ENCODE assay signal across 18 cellular contexts in the genomic region with DNA sequence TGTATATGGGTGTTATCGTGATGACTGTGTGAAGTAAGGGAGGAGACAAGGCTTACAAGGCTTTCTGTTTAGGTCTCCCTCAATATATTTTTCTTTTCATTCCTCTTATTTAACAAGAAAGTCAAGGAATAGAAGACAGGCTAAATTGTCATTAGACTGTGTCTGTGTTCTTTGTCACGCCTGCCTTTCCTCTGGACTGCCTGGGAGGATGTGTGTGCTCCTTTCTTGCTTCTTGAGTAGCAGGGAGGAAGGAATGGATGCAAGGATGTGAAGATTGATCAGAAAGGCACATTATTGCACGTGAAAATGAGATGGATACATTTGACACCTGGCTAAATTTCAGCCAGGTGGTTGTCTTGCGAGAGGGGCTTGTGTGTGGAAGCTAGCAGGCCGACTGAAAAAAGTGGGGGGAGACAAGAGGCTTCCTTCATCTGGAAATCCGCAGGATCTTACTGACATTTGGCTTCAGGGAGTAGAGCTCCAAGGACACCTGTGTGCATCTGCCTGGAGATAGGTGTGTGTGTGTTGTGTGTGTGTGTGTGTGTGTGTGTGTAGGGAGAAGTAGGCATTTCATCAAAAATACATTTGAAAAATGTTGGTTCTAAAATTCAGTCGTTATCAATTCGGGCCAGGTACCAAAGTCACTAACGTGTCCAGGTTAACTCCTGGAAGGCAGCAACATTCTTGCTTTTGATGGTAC.
A peak's percentile ranks its signal among the peaks of the same experiment; 100 is the strongest.
DNase-seq lines count a peak whose midpoint lies in the region; ATAC-seq and TF ChIP-seq lines count a peak whose summit lies in the region.
"Had no signal": no experiment of that assay in that cellular context is flagged by ENCODE, and none has a peak within 500 bp of the region (broad histone marks: within the 10 kb centered on the region; RNA-seq: fewer than 3 reads in every experiment).

No MANE protein-coding gene starts in this region.

- H3K79me2 ChIP-seq in SK-N-SH (ENCODE audit: insufficient read depth) (no peaks in the 10 kb centered on the region), PC-3 (ENCODE audit: low read length) (no peaks in the 10 kb centered on the region)

- H3K4me1 ChIP-seq in SK-N-SH (ENCODE audit: control insufficient read depth in 1 of 2, insufficient read depth in 2 of 2, low read depth in 1 of 2, low read length in 1 of 2) (peaks cover 6% of the 10 kb centered on the region in 2 experiments; a peak in 1 of 4 replicates), PC-3 (ENCODE audit: insufficient read depth, low read length) (peaks cover 6% of the 10 kb centered on the region; the same call in 1 of the 2 replicates)
- H3K4me1 ChIP-seq: SJCRH30 had no signal

- H3K27ac ChIP-seq in SK-N-SH (ENCODE audit: low read depth in 2 of 2, low read length in 1 of 2) (no peak overlapping the region), PC-3 (ENCODE audit: low read length) (no peak overlapping the region)
- H3K27ac ChIP-seq: PC-9, SJCRH30, transverse colon had no signal

- TF ChIP-seq CTCF in SK-N-SH (IDR thresholded peaks at IDR 0.05) (no peak), PC-3 (conservative IDR thresholded peaks at IDR 0.05; ENCODE audit: low read depth, low read length) (no peak)

- H3K4me3 ChIP-seq in SK-N-SH (ENCODE audit: low read depth in 2 of 2, low read length in 1 of 2): no peak overlapping the region
- no peak overlapping the region for H3K4me3 ChIP-seq in PC-3 (ENCODE audit: low read length)
- H3K4me3 ChIP-seq: PC-9, SJCRH30, transverse colon had no signal

- H3K9me2 ChIP-seq in SK-N-SH (no peaks in the 10 kb centered on the region), PC-3 (replicated peaks; ENCODE audit: low read length) (no peaks in the 10 kb centered on the region)

- H3K4me2 ChIP-seq in SK-N-SH (no peak overlapping the region), PC-3 (ENCODE audit: low read length) (0 out of 2 replicates have a peak overlapping the region, but pooled peaks have one; percentile 58)
- H3K4me2 ChIP-seq: PC-9 had no signal

- WGBS in SK-N-SH (ENCODE audit: low lambda C conversion rate): 2% methylated on average over 9 of the region's 9 CpGs

- H3K36me3 ChIP-seq in SK-N-SH (replicated peaks in 1 of 2; ENCODE audit: control insufficient read depth in 1 of 2, insufficient read depth in 2 of 2, low read length in 1 of 2) (no peaks in the 10 kb centered on the region), PC-3 (ENCODE audit: low read depth, low read length) (no peaks in the 10 kb centered on the region)
- H3K36me3 ChIP-seq: SJCRH30, transverse colon had no signal

- H3K27me3 ChIP-seq in SK-N-SH (ENCODE audit: insufficient read depth): peaks cover 94% of the 10 kb centered on the region
- H3K27me3 ChIP-seq in PC-3 (ENCODE audit: low read length): peaks cover 20% of the 10 kb centered on the region
- H3K27me3 ChIP-seq: SJCRH30 had no signal

- TF ChIP-seq RAD21 in SK-N-SH (IDR thresholded peaks at IDR 0.05; ENCODE audit: low read length): no peak

- peak overlapping the region; percentile 68 for H3K27ac Mint-ChIP-seq in stimulated activated naive B cell treated with anti-CD40 and anti-IgM and Interleukin-4, amounts not matched to agents 10 μg/mL and 1 μg/mL and 100 μg/mL, for 72 hours
- H3K27ac Mint-ChIP-seq: CD8-positive, alpha-beta T cell; stimulated activated memory B cell treated with anti-CD40 and anti-IgM and Interleukin-4, amounts not matched to agents 10 μg/mL and 1 μg/mL and 100 μg/mL, for 72 hours had no signal

- CTCF ChIA-PET in SK-N-SH (lab: Yijun Ruan, JAX): interaction anchor here (1.0 to 6.5 kb wide), 7 partner anchors 8 to 1716 kb away, joined by 3 to 83 read pairs (median 5); no protein-coding TSS in a partner anchor
- CTCF ChIA-PET in PC-3 (lab: Charles Lee): no interaction called here

- H3K9me3 Mint-ChIP-seq in stimulated activated naive B cell treated with anti-CD40 and anti-IgM and Interleukin-4, amounts not matched to agents 10 μg/mL and 1 μg/mL and 100 μg/mL, for 72 hours: peaks cover 0 to 8% of the 10 kb centered on the region in 2 donors

- no peak overlapping the region for H3K9ac ChIP-seq in SK-N-SH
- H3K9ac ChIP-seq in PC-3 (ENCODE audit: low read length): no peak overlapping the region

- H3K27me3 Mint-ChIP-seq in stimulated activated naive B cell treated with anti-CD40 and anti-IgM and Interleukin-4, amounts not matched to agents 10 μg/mL and 1 μg/mL and 100 μg/mL, for 72 hours: peaks cover 64 to 77% of the 10 kb centered on the region in 2 donors

- H3F3A ChIP-seq in SK-N-SH (replicated peaks; ENCODE audit: insufficient read depth): no peaks in the 10 kb centered on the region
- no peaks in the 10 kb centered on the region for H3F3A ChIP-seq in PC-3 (ENCODE audit: low read length, unreplicated experiment)

- no peaks in the 10 kb centered on the region for H4K20me1 ChIP-seq in SK-N-SH (ENCODE audit: insufficient read depth)
- H4K20me1 ChIP-seq in PC-3 (ENCODE audit: low read length): no peaks in the 10 kb centered on the region

- BruUV-seq in PC-3 (replicated peaks; lab: Mats Ljungman, UMichigan): no TSS peak

- intact Hi-C loops in PC-3 (cut with micrococcal nuclease): no loop called here

- H3K9me3 ChIP-seq in SK-N-SH: no peaks in the 10 kb centered on the region
- H3K9me3 ChIP-seq in PC-3 (ENCODE audit: low read length): no peaks in the 10 kb centered on the region
- H3K9me3 ChIP-seq: SJCRH30, transverse colon had no signal

- no peak overlapping the region for H2AFZ ChIP-seq in SK-N-SH (ENCODE audit: low read depth)
- H2AFZ ChIP-seq in PC-3 (ENCODE audit: low read length): peak overlapping the region; percentile 48; the same call in 1 of the 2 replicates
- H2AFZ ChIP-seq: PC-9 had no signal

- H3K4me3 Mint-ChIP-seq in stimulated activated naive B cell treated with anti-CD40 and anti-IgM and Interleukin-4, amounts not matched to agents 10 μg/mL and 1 μg/mL and 100 μg/mL, for 72 hours: no peak overlapping the region
- H3K4me3 Mint-ChIP-seq: CD8-positive, alpha-beta T cell; stimulated activated memory B cell treated with anti-CD40 and anti-IgM and Interleukin-4, amounts not matched to agents 10 μg/mL and 1 μg/mL and 100 μg/mL, for 72 hours had no signal

- TF ChIP-seq EP300 in SK-N-SH (IDR thresholded peaks at IDR 0.05; ENCODE audit: borderline replicate concordance in 1 of 2, low read depth in 1 of 2, low read length in 1 of 2): no peak

- no peak for ATAC-seq in SK-N-SH treated with all-trans-retinoic acid at 6 μM for 48 hours
- ATAC-seq in PC-3: no peak
- ATAC-seq in stimulated activated naive B cell treated with anti-CD40 and anti-IgM and Interleukin-4, amounts not matched to agents 10 μg/mL and 1 μg/mL and 100 μg/mL, for 72 hours (replicated peaks): no peak
- ATAC-seq in HG03097 (IDR thresholded peaks at IDR 0.05; ENCODE audit: low FRiP score, unreplicated experiment): no peak
- no peak for ATAC-seq in GM19395 (IDR thresholded peaks at IDR 0.05; ENCODE audit: unreplicated experiment)
- ATAC-seq: stimulated activated memory B cell treated with anti-CD40 and anti-IgM and Interleukin-4, amounts not matched to agents 10 μg/mL and 1 μg/mL and 100 μg/mL, for 72 hours had no signal

- peaks cover 14 to 25% of the 10 kb centered on the region in 2 donors for H3K4me1 Mint-ChIP-seq in stimulated activated naive B cell treated with anti-CD40 and anti-IgM and Interleukin-4, amounts not matched to agents 10 μg/mL and 1 μg/mL and 100 μg/mL, for 72 hours

- POLR2A ChIA-PET in SK-N-SH (lab: Yijun Ruan, JAX) (interaction anchor here (0.7 kb wide), 1 partner anchor 416 kb away, joined by 3 read pairs; no protein-coding TSS in a partner anchor), PC-3 (lab: Charles Lee; ENCODE audit: unreplicated experiment) (no interaction called here)

- peaks cover 8 to 18% of the 10 kb centered on the region in 2 donors for H3K36me3 Mint-ChIP-seq in stimulated activated naive B cell treated with anti-CD40 and anti-IgM and Interleukin-4, amounts not matched to agents 10 μg/mL and 1 μg/mL and 100 μg/mL, for 72 hours
- H3K36me3 Mint-ChIP-seq: CD8-positive, alpha-beta T cell had no signal

- DNase-seq in SK-N-SH (no peak), PC-3 (no peak), globus pallidus (ENCODE audit: low spot score) (peak; percentile 40), NCI-H1930 (lab: John Stamatoyannopoulos, UW) (no peak)
- no peak for DNase-seq in stimulated activated naive B cell treated with anti-CD40 and anti-IgM and Interleukin-4, amounts not matched to agents 10 μg/mL and 1 μg/mL and 100 μg/mL, for 72 hours
- DNase-seq: activated effector memory CD4-positive, alpha-beta T cell treated with anti-CD3 and anti-CD28 coated beads, Interleukin-2, amount 50 U/mL, for 16 hours; amniotic stem cell; DND-41; PC-9; SJCRH30; stimulated activated CD4-positive, alpha-beta T cell treated with anti-CD3 and anti-CD28 coated beads, Interleukin-15, amount 100 ng/mL, for 24 hours; T1000; transverse colon had no signal

TF ChIP-seq in SK-N-SH, 30 proteins besides CTCF, POLR2A, EP300 and RAD21 (continues in another document):
- TF ChIP-seq EZH2phosphoT487 (IDR thresholded peaks at IDR 0.05; ENCODE audit: borderline replicate concordance, low read depth): 0 out of 2 replicates have a peak, but pooled peaks have one; percentile 38

TF ChIP-seq in SK-N-SH treated with all-trans-retinoic acid at 6 μM for 48 hours, 23 proteins besides CTCF, POLR2A, EP300 and RAD21 (continues in another document):
- TF ChIP-seq ZFP3 (CRISPR knock-in tag; IDR thresholded peaks at IDR 0.05): no peak
- no peak for TF ChIP-seq OSR1 (CRISPR knock-in tag; IDR thresholded peaks at IDR 0.05)
- no peak for TF ChIP-seq ESRRG (CRISPR knock-in tag; IDR thresholded peaks at IDR 0.05)
- no peak for TF ChIP-seq ZFP30 (CRISPR knock-in tag; IDR thresholded peaks at IDR 0.05)
- no peak for TF ChIP-seq TOX (CRISPR knock-in tag; IDR thresholded peaks at IDR 0.05; ENCODE audit: borderline replicate concordance)
- no peak for TF ChIP-seq ZNF70 (CRISPR knock-in tag; IDR thresholded peaks at IDR 0.05)
- TF ChIP-seq, protein P1, sequence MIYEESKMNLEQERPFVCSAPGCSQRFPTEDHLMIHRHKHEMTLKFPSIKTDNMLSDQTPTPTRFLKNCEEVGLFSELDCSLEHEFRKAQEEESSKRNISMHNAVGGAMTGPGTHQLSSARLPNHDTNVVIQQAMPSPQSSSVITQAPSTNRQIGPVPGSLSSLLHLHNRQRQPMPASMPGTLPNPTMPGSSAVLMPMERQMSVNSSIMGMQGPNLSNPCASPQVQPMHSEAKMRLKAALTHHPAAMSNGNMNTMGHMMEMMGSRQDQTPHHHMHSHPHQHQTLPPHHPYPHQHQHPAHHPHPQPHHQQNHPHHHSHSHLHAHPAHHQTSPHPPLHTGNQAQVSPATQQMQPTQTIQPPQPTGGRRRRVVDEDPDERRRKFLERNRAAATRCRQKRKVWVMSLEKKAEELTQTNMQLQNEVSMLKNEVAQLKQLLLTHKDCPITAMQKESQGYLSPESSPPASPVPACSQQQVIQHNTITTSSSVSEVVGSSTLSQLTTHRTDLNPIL (CRISPR knock-in tag; IDR thresholded peaks at IDR 0.05; ENCODE audit: low read depth): no peak
